Comparison of ENCODE assay signal across 1 cellular context in the genomic region with DNA sequence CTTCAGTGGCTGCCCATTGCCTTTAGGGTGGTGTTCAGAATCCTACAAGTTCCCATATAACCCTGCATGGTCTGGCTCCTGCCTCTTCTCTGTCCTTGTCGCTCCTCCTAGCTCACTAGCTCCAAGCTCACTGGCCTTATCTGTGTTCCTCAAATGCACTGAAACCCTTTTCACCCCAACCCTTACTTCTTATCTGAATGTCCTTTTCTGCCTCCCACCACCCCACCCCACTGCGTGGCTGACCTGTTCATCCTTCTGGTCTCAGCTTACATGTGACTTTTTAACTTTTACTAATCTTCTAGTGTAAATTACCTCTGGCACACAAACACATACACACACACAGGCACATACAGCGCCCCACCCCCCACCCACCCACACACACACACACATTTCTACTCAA.
TF ChIP-seq lines count a peak whose summit lies in the region.

No MANE protein-coding gene starts in this region.

TF ChIP-seq in SK-N-SH, 30 proteins besides CTCF, POLR2A, EP300 and RAD21 (continued from another document):
- TF ChIP-seq FOSL2 (IDR thresholded peaks at IDR 0.05; ENCODE audit: borderline replicate concordance, low read depth) (no peak), FOXM1 (IDR thresholded peaks at IDR 0.05; ENCODE audit: low read depth) (no peak), ELF1 (IDR thresholded peaks at IDR 0.05) (no peak), RCOR1 (IDR thresholded peaks at IDR 0.05; ENCODE audit: low read length) (no peak), RFX5 (IDR thresholded peaks at IDR 0.05; ENCODE audit: low read length) (no peak), SMC3 (IDR thresholded peaks at IDR 0.05; ENCODE audit: low read depth, low read length) (no peak), TEAD4 (IDR thresholded peaks at IDR 0.05; ENCODE audit: borderline replicate concordance, insufficient read depth) (no peak), JUND (IDR thresholded peaks at IDR 0.05) (no peak), EZH2phosphoT487 (IDR thresholded peaks at IDR 0.05; ENCODE audit: borderline replicate concordance, low read depth) (no peak), RXRA (IDR thresholded peaks at IDR 0.05; ENCODE audit: borderline replicate concordance, low read depth) (no peak), SIN3A (IDR thresholded peaks at IDR 0.05; ENCODE audit: borderline replicate concordance, low read depth, low read length) (no peak), GATA2 (CRISPR knock-in tag; IDR thresholded peaks at IDR 0.05) (no peak)
- TF ChIP-seq, protein P1, sequence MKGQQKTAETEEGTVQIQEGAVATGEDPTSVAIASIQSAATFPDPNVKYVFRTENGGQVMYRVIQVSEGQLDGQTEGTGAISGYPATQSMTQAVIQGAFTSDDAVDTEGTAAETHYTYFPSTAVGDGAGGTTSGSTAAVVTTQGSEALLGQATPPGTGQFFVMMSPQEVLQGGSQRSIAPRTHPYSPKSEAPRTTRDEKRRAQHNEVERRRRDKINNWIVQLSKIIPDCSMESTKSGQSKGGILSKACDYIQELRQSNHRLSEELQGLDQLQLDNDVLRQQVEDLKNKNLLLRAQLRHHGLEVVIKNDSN (IDR thresholded peaks at IDR 0.05; ENCODE audit: borderline replicate concordance, low read depth): no peak
- TF ChIP-seq, protein P2, sequence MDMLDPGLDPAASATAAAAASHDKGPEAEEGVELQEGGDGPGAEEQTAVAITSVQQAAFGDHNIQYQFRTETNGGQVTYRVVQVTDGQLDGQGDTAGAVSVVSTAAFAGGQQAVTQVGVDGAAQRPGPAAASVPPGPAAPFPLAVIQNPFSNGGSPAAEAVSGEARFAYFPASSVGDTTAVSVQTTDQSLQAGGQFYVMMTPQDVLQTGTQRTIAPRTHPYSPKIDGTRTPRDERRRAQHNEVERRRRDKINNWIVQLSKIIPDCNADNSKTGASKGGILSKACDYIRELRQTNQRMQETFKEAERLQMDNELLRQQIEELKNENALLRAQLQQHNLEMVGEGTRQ (IDR thresholded peaks at IDR 0.05; ENCODE audit: borderline replicate concordance, low read depth, low read length): no peak
